In the genomic region with DNA sequence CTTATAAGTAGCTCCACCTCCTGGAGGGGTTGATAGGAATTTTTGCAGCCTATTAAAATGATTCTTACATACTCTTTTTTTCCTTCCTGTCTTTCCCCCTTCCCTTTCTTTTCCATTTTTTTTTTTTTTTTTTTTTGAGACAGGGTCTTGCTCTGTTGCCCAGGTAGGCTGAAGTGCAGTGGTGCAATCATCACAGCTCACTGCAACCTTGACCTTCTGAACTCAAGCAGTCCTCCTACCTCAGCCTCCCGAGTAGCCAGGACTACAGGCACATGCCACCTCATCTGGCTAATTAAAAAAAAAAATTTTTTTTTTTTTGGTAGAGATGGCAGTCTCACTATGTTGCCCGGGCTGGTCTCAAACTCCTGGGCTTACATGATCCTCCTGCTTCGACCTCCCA, we compare ENCODE assay signal across 30 cellular contexts.
"Had no signal": no experiment of that assay in that cellular context is flagged by ENCODE, and none has a peak within 500 bp of the region (broad histone marks: within the 10 kb centered on the region; RNA-seq: fewer than 3 reads in every experiment).

No MANE protein-coding gene starts in this region.

- H3K9me3 ChIP-seq: heart right ventricle, ovary, sigmoid colon, thoracic aorta, upper lobe of left lung, vagina had no signal

- H3K36me3 ChIP-seq: brain microvascular endothelial cell, heart right ventricle, ovary, sigmoid colon, thoracic aorta, upper lobe of left lung, vagina, WERI-Rb-1 had no signal

- FAIRE-seq: astrocyte, endothelial cell of umbilical vein, small intestine had no signal

- H3K27me3 Mint-ChIP-seq: activated CD8-positive, alpha-beta T cell treated with anti-CD3 and anti-CD28 coated beads for 36 hours; activated T-helper 17 cell treated with anti-CD3 and anti-CD28 coated beads, Interleukin-2, amount 50 U/mL, for 72 hours; effector memory CD8-positive, alpha-beta T cell; stimulated activated naive CD8-positive, alpha-beta T cell treated with anti-CD3 and anti-CD28 coated beads, Interleukin-15, Interleukin-2, amounts not matched to agents 100 ng/mL and 50 ng/mL, for 24 hours had no signal

- H3K4me3 ChIP-seq: heart right ventricle, ovary, sigmoid colon, thoracic aorta, upper lobe of left lung, vagina had no signal

- H3K36me3 Mint-ChIP-seq: mesothelial cell of epicardium, naive B cell had no signal

- DNase-seq: activated CD4-positive, alpha-beta T cell treated with anti-CD3 and anti-CD28 coated beads, Interleukin-2, amount 50 U/mL, for 1 hour; activated CD4-positive, CD25-positive, alpha-beta regulatory T cell treated with anti-CD3 and anti-CD28 coated beads, Interleukin-2, amount 50 U/mL, for 72 hours; activated CD8-positive, alpha-beta T cell treated with anti-CD3 and anti-CD28 coated beads for 36 hours; activated gamma-delta T cell treated with Interleukin-2 at 50 U/mL for 16 hours; activated naive CD4-positive, alpha-beta T cell treated with anti-CD3 and anti-CD28 coated beads, Interleukin-2, amount 50 U/mL, for 16 hours; activated T-cell treated with anti-CD3 and anti-CD28 coated beads, Interleukin-2, amount 50 U/mL, for 4 hours; amniotic stem cell; brain microvascular endothelial cell; cortex of kidney; effector memory CD8-positive, alpha-beta T cell; foreskin fibroblast; heart right ventricle; naive B cell; nephron progenitor cell; ovary; sigmoid colon; small intestine; stimulated activated CD4-positive, alpha-beta T cell treated with anti-CD3 and anti-CD28 coated beads, Interleukin-4, amount 100 ng/mL, for 24 hours; T1000; upper lobe of left lung; WERI-Rb-1 had no signal

- ATAC-seq: activated CD8-positive, alpha-beta T cell treated with anti-CD3 and anti-CD28 coated beads for 36 hours; activated T-cell treated with anti-CD3 and anti-CD28 coated beads, Interleukin-2, amount 50 U/mL, for 4 hours; activated T-helper 17 cell treated with anti-CD3 and anti-CD28 coated beads, Interleukin-2, amount 50 U/mL, for 72 hours; effector memory CD8-positive, alpha-beta T cell; heart right ventricle; stimulated activated effector memory CD8-positive, alpha-beta T cell treated with anti-CD3 and anti-CD28 coated beads, Interleukin-12 subunit alpha, Interleukin-12 subunit beta, amount 100 ng/mL, for 72 hours had no signal

- H3K27ac ChIP-seq: brain microvascular endothelial cell, heart right ventricle, ovary, sigmoid colon, thoracic aorta, upper lobe of left lung, vagina, WERI-Rb-1 had no signal

- H3K27ac Mint-ChIP-seq: activated CD8-positive, alpha-beta T cell treated with anti-CD3 and anti-CD28 coated beads for 36 hours; activated T-helper 17 cell treated with anti-CD3 and anti-CD28 coated beads, Interleukin-2, amount 50 U/mL, for 72 hours; effector memory CD8-positive, alpha-beta T cell; mesothelial cell of epicardium; naive B cell; nephron progenitor cell; progenitor cell of endocrine pancreas; stimulated activated effector memory CD8-positive, alpha-beta T cell treated with anti-CD3 and anti-CD28 coated beads, Interleukin-12 subunit alpha, Interleukin-12 subunit beta, amount 100 ng/mL, for 72 hours; stimulated activated naive CD8-positive, alpha-beta T cell treated with anti-CD3 and anti-CD28 coated beads, Interleukin-15, Interleukin-2, amounts not matched to agents 100 ng/mL and 50 ng/mL, for 24 hours had no signal

- H3K4me3 Mint-ChIP-seq: activated CD8-positive, alpha-beta T cell treated with anti-CD3 and anti-CD28 coated beads for 36 hours; activated T-cell treated with anti-CD3 and anti-CD28 coated beads, Interleukin-2, amount 50 U/mL, for 4 hours; activated T-helper 17 cell treated with anti-CD3 and anti-CD28 coated beads, Interleukin-2, amount 50 U/mL, for 72 hours; effector memory CD8-positive, alpha-beta T cell; mesothelial cell of epicardium; nephron progenitor cell; stimulated activated effector memory CD8-positive, alpha-beta T cell treated with anti-CD3 and anti-CD28 coated beads, Interleukin-12 subunit alpha, Interleukin-12 subunit beta, amount 100 ng/mL, for 72 hours; stimulated activated naive CD8-positive, alpha-beta T cell treated with anti-CD3 and anti-CD28 coated beads, Interleukin-15, Interleukin-2, amounts not matched to agents 100 ng/mL and 50 ng/mL, for 24 hours had no signal

- H3K27me3 ChIP-seq: brain microvascular endothelial cell, ovary, upper lobe of left lung, vagina had no signal

- H3K4me1 Mint-ChIP-seq: activated T-helper 17 cell treated with anti-CD3 and anti-CD28 coated beads, Interleukin-2, amount 50 U/mL, for 72 hours had no signal

- H3K9me3 Mint-ChIP-seq: activated CD8-positive, alpha-beta T cell treated with anti-CD3 and anti-CD28 coated beads for 36 hours; activated T-cell treated with anti-CD3 and anti-CD28 coated beads, Interleukin-2, amount 50 U/mL, for 4 hours; activated T-helper 17 cell treated with anti-CD3 and anti-CD28 coated beads, Interleukin-2, amount 50 U/mL, for 72 hours; effector memory CD8-positive, alpha-beta T cell; mesothelial cell of epicardium; naive B cell; nephron progenitor cell; stimulated activated effector memory CD8-positive, alpha-beta T cell treated with anti-CD3 and anti-CD28 coated beads, Interleukin-12 subunit alpha, Interleukin-12 subunit beta, amount 100 ng/mL, for 72 hours; stimulated activated naive CD8-positive, alpha-beta T cell treated with anti-CD3 and anti-CD28 coated beads, Interleukin-15, Interleukin-2, amounts not matched to agents 100 ng/mL and 50 ng/mL, for 24 hours had no signal
